20 cellular contexts compared by ENCODE assay signal in genomic region chr16:29984137-29984763, GRCh38. TPM values are rescaled to one million over a fixed set of nuclear protein-coding genes. Genes with fewer than 3 reads are reported as not detected.
"Had no signal": no experiment of that assay in that cellular context is flagged by ENCODE, and none has a peak within 500 bp of the region (broad histone marks: within the 10 kb centered on the region; RNA-seq: fewer than 3 reads in every experiment).

No MANE protein-coding gene starts in this region.

- ATAC-seq: activated naive CD8-positive, alpha-beta T cell treated with anti-CD3 and anti-CD28 coated beads, Interleukin-2, amount 50 U/mL, for 24 hours; esophagus mucosa; mucosa of descending colon; right lobe of liver; stimulated activated naive B cell treated with anti-CD40 and anti-IgM and Interleukin-4, amounts not matched to agents 10 μg/mL and 1 μg/mL and 100 μg/mL, for 72 hours had no signal

- H3K4me3 ChIP-seq: cardiac muscle cell, left ventricle myocardium inferior, mucosa of descending colon, right lobe of liver, skin epidermis had no signal

- H3K4me1 ChIP-seq: right lobe of liver had no signal

- DNase-seq: activated CD4-positive, alpha-beta memory T cell treated with anti-CD3 and anti-CD28 coated beads, Interleukin-2, amount 10 ng/mL, durations not matched to agents 7 days and 5 days; activated CD4-positive, alpha-beta T cell treated with anti-CD3 and anti-CD28 coated beads for 48 hours; activated effector memory CD4-positive, alpha-beta T cell treated with anti-CD3 and anti-CD28 coated beads, Interleukin-2, amount 50 U/mL, for 16 hours; activated naive CD4-positive, alpha-beta T cell treated with anti-CD3 and anti-CD28 coated beads, Interleukin-2, amount 10 ng/mL, durations not matched to agents 7 days and 5 days; activated naive CD8-positive, alpha-beta T cell treated with anti-CD3 and anti-CD28 coated beads, Interleukin-2, amount 50 U/mL, for 24 hours; effector CD4-positive, alpha-beta T cell; foreskin melanocyte; glutamatergic neuron; hippocampal formation; kidney glomerular epithelial cell; left ventricle myocardium inferior; nucleus accumbens; stimulated activated CD4-positive, alpha-beta T cell treated with anti-CD3 and anti-CD28 coated beads, Interleukin-2, amount 100 ng/mL, for 24 hours; stimulated activated naive B cell treated with anti-CD40 and anti-IgM and Interleukin-4, amounts not matched to agents 10 μg/mL and 1 μg/mL and 100 μg/mL, for 72 hours; trophoblast cell had no signal

- H3K27me3 ChIP-seq: cardiac muscle cell, right lobe of liver had no signal

- H3K9me3 ChIP-seq: left ventricle myocardium inferior, mucosa of descending colon, right lobe of liver had no signal

- H3K27ac ChIP-seq: cardiac muscle cell, left ventricle myocardium inferior, right lobe of liver had no signal

RNA-seq across cellular contexts. Expression of gene DOC2A, which starts 26.6 kb away (rescaled TPM):
- total RNA-seq: activated CD4-positive, alpha-beta memory T cell treated with anti-CD3 and anti-CD28 coated beads, Interleukin-2, amount 10 ng/mL, durations not matched to agents 7 days and 5 days had no signal
